1 cellular context compared by ENCODE assay signal in genomic region chr14:104677506-104678332, GRCh38.
TF ChIP-seq lines count a peak whose summit lies in the region.

No MANE protein-coding gene starts in this region.

TF ChIP-seq in K562, 482 proteins besides CTCF, POLR2A, EP300 and RAD21 (continued from another document and continues in another):
- TF ChIP-seq PREB (CRISPR knock-in tag; IDR thresholded peaks at IDR 0.05) (no peak), HNRNPL (IDR thresholded peaks at IDR 0.05; ENCODE audit: low read depth, low read length) (no peak), CGGBP1 (CRISPR knock-in tag; IDR thresholded peaks at IDR 0.05) (no peak), ZNF707 (CRISPR knock-in tag; conservative IDR thresholded peaks at IDR 0.05) (no peak), MCM3 (IDR thresholded peaks at IDR 0.05) (no peak), ZNF23 (CRISPR knock-in tag; IDR thresholded peaks at IDR 0.05) (no peak), CUX1 (CRISPR knock-in tag; IDR thresholded peaks at IDR 0.05) (peak; percentile 79; the same call in 1 of the 2 replicates), UBTF (IDR thresholded peaks at IDR 0.05; ENCODE audit: borderline replicate concordance in 1 of 2, low read depth in 2 of 2, low read length in 2 of 2) (peak in 1 of 2 experiments; percentile 63; a peak in 1 of 4 replicates), NUFIP1 (IDR thresholded peaks at IDR 0.05; ENCODE audit: partially characterized antibody) (no peak), ZNF655 (CRISPR knock-in tag; IDR thresholded peaks at IDR 0.05) (no peak), NR2C2 (CRISPR knock-in tag; IDR thresholded peaks at IDR 0.05) (no peak), NR2C2 (tag; IDR thresholded peaks at IDR 0.05) (0 out of 2 replicates have a peak, but pooled peaks have one; percentile 35), ZNF398 (CRISPR knock-in tag; IDR thresholded peaks at IDR 0.05) (no peak), WHSC1 (IDR thresholded peaks at IDR 0.05; ENCODE audit: low read length) (no peak), POLR2H (tag; IDR thresholded peaks at IDR 0.05; ENCODE audit: low read depth) (no peak), CXXC5 (CRISPR knock-in tag; IDR thresholded peaks at IDR 0.05) (peak; percentile 88), FUS (optimal IDR thresholded peaks at IDR 0.05; ENCODE audit: low read depth, low read length) (no peak), RCOR1 (IDR thresholded peaks at IDR 0.05; ENCODE audit: borderline replicate concordance in 1 of 2, low read depth in 2 of 2, low read length in 2 of 2) (0 out of 4 replicates have a peak, but pooled peaks of 1 of the 2 experiments have one; percentile 11), ZBTB17 (CRISPR knock-in tag; IDR thresholded peaks at IDR 0.05) (peak; percentile 46; the same call in 1 of the 2 replicates), MAZ (CRISPR knock-in tag; conservative IDR thresholded peaks at IDR 0.05 in 1 of 2, IDR thresholded peaks at IDR 0.05 in 1 of 2) (peak; percentile 86 to 87), ARID2 (IDR thresholded peaks at IDR 0.05) (no peak), MTA3 (IDR thresholded peaks at IDR 0.05; ENCODE audit: borderline replicate concordance) (0 out of 2 replicates have a peak, but pooled peaks have one; percentile 44), KDM5B (IDR thresholded peaks at IDR 0.05; ENCODE audit: insufficient replicate concordance, low read depth, low read length) (no peak), DPF2 (IDR thresholded peaks at IDR 0.05) (peak; percentile 73), NR0B1 (IDR thresholded peaks at IDR 0.05; ENCODE audit: partially characterized antibody) (no peak), E2F4 (CRISPR knock-in tag; IDR thresholded peaks at IDR 0.05; ENCODE audit: low read depth) (no peak), SIX5 (IDR thresholded peaks at IDR 0.05; ENCODE audit: borderline replicate concordance in 1 of 2, insufficient read depth in 1 of 2, low read depth in 1 of 2, low read length in 2 of 2) (no peak), BACH1 (tag; IDR thresholded peaks at IDR 0.05) (peak; percentile 95), HLTF (IDR thresholded peaks at IDR 0.05) (no peak), E4F1 (CRISPR knock-in tag; IDR thresholded peaks at IDR 0.05; ENCODE audit: borderline replicate concordance) (no peak), HDAC2 (IDR thresholded peaks at IDR 0.05) (no peak), CHCHD3 (CRISPR knock-in tag; IDR thresholded peaks at IDR 0.05) (no peak), RBM17 (IDR thresholded peaks at IDR 0.05; ENCODE audit: borderline replicate concordance, low read depth, low read length) (no peak), GATA2 (CRISPR knock-in tag; IDR thresholded peaks at IDR 0.05) (no peak), ZNF589 (CRISPR knock-in tag; IDR thresholded peaks at IDR 0.05; ENCODE audit: low read depth) (peak; percentile 91), RBM25 (IDR thresholded peaks at IDR 0.05; ENCODE audit: low read depth, low read length, severe bottlenecking) (no peak), TARDBP (IDR thresholded peaks at IDR 0.05) (no peak), RBFOX2 (IDR thresholded peaks at IDR 0.05; ENCODE audit: low read depth, low read length) (peak; percentile 88), PRMT5 (CRISPR knock-in tag; IDR thresholded peaks at IDR 0.05) (no peak), ZFPM2 (CRISPR knock-in tag; IDR thresholded peaks at IDR 0.05) (no peak), ZNF778 (CRISPR knock-in tag; IDR thresholded peaks at IDR 0.05) (no peak), HOMEZ (CRISPR knock-in tag; IDR thresholded peaks at IDR 0.05) (no peak)
